16 cellular contexts compared by ENCODE assay signal in the genomic region with DNA sequence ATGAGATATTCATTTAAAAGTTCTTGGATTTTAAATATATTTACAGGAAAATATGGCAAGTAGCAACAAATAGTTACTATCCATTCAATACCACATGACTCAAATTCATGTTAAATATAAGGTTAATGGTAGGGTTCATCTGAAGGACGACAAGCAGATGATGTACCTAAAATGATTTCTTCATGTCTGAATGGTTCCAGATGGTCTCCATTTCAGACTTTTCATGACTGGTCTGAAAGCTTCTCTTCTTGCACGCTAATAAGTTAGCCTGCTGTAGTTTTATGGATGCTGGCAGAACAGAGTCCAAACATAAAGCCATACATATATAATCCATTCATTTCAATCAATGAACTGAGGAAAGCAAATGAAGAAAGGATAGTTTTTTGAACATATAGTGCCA.
DNase-seq lines count a peak whose midpoint lies in the region; ATAC-seq and TF ChIP-seq lines count a peak whose summit lies in the region.
"Had no signal": no experiment of that assay in that cellular context is flagged by ENCODE, and none has a peak within 500 bp of the region (broad histone marks: within the 10 kb centered on the region; RNA-seq: fewer than 3 reads in every experiment).

No MANE protein-coding gene starts in this region.

- no peak for TF ChIP-seq CTCF in osteoblast (IDR thresholded peaks at IDR 0.05; ENCODE audit: extremely low read depth, low read depth, low read length)

- H3K27me3 ChIP-seq in BLaER1 treated with 17β-estradiol and CSF1 and Interleukin-3, amounts not matched to agents 10 nM and 100 nM = no peaks in the 10 kb centered on the region
- H3K27me3 ChIP-seq in osteoblast (ENCODE audit: insufficient read depth, low read length) = no peaks in the 10 kb centered on the region
- H3K27me3 ChIP-seq: breast epithelium, dorsolateral prefrontal cortex, right lobe of liver, suprapubic skin had no signal

- intact Hi-C loops in Right ventricle myocardium inferior (cut with DNase I) = loop anchor here (1.0 kb wide), 1 partner anchor 10 kb away; no protein-coding TSS in a partner anchor

- H3K36me3 ChIP-seq in BLaER1 treated with 17β-estradiol and CSF1 and Interleukin-3, amounts not matched to agents 10 nM and 100 nM = no peaks in the 10 kb centered on the region
- no peaks in the 10 kb centered on the region for H3K36me3 ChIP-seq in osteoblast (ENCODE audit: insufficient read depth, low read length)
- H3K36me3 ChIP-seq: breast epithelium, right lobe of liver, suprapubic skin had no signal

- H3K4me3 ChIP-seq in BLaER1 treated with 17β-estradiol and CSF1 and Interleukin-3, amounts not matched to agents 10 nM and 100 nM = peak overlapping the region in 1 of 10 experiments; percentile 6; a peak in 1 of 20 replicates
- no peak overlapping the region for H3K4me3 ChIP-seq in osteoblast (ENCODE audit: insufficient read depth, low read length)
- H3K4me3 ChIP-seq: right lobe of liver had no signal

- H3K9me3 ChIP-seq in BLaER1 treated with 17β-estradiol and CSF1 and Interleukin-3, amounts not matched to agents 10 nM and 100 nM (replicated peaks in 1 of 11) = no peaks in the 10 kb centered on the region
- no peaks in the 10 kb centered on the region for H3K9me3 ChIP-seq in osteoblast (ENCODE audit: low read depth, low read length)
- H3K9me3 ChIP-seq: breast epithelium, right lobe of liver, suprapubic skin had no signal

- no peaks in the 10 kb centered on the region for H4K20me1 ChIP-seq in BLaER1 treated with 17β-estradiol and CSF1 and Interleukin-3, amounts not matched to agents 10 nM and 100 nM
- no peaks in the 10 kb centered on the region for H4K20me1 ChIP-seq in osteoblast (ENCODE audit: insufficient read depth, low read length)

- DNase-seq in NCI-H69 (lab: John Stamatoyannopoulos, UW) = peak; percentile 82
- peak; percentile 17 for DNase-seq in fibroblast of the conjunctiva (ENCODE audit: low read depth)
- no peak for DNase-seq in ACHN
- no peak for DNase-seq in osteoblast (ENCODE audit: insufficient read length, low spot score, missing footprints)
- DNase-seq in Right ventricle myocardium inferior (ENCODE audit: missing footprints) = no peak
- DNase-seq: activated CD4-positive, alpha-beta T cell treated with anti-CD3 and anti-CD28 coated beads, Interleukin-2, amount 50 U/mL, for 1 hour; activated T-cell treated with anti-CD3 and anti-CD28 coated beads, Interleukin-2, amount 50 U/mL, for 24 hours; dorsolateral prefrontal cortex; NCI-H2227 treated with DMSO at 0.1 percent for 48 hours; occipital lobe; right lobe of liver had no signal

- H2AFZ ChIP-seq in osteoblast (ENCODE audit: low read length) = no peak overlapping the region

- H3K4me1 ChIP-seq in BLaER1 treated with 17β-estradiol and CSF1 and Interleukin-3, amounts not matched to agents 10 nM and 100 nM = peaks cover 14 to 23% (median 17%) of the 10 kb centered on the region in 10 experiments
- H3K4me1 ChIP-seq in osteoblast (ENCODE audit: insufficient read depth, low read length) = no peaks in the 10 kb centered on the region
- H3K4me1 ChIP-seq: breast epithelium, right lobe of liver, suprapubic skin had no signal

- H3K27ac ChIP-seq in BLaER1 treated with 17β-estradiol and CSF1 and Interleukin-3, amounts not matched to agents 10 nM and 100 nM = peak overlapping the region; percentile 23 to 79 (median 73); a peak in 21 of 22 replicates
- no peak overlapping the region for H3K27ac ChIP-seq in osteoblast (ENCODE audit: low read depth, low read length)
- H3K27ac ChIP-seq: breast epithelium, dorsolateral prefrontal cortex, right lobe of liver, suprapubic skin had no signal

- in situ Hi-C loops in ACHN (cut with HindIII; ENCODE audit: low pct_ligation_motif_present, low pct_unique_long_range_greater_than_20kb, low sequenced_read_pairs) = no loop called here

- H3K9ac ChIP-seq in BLaER1 treated with 17β-estradiol and CSF1 and Interleukin-3, amounts not matched to agents 10 nM and 100 nM = peak overlapping the region in 6 of 11 experiments; percentile 2 to 70 (median 42); a peak in 8 of 22 replicates

- no peaks in the 10 kb centered on the region for H3K79me2 ChIP-seq in osteoblast (ENCODE audit: insufficient read depth, low read length)

- ATAC-seq in GM21786 (IDR thresholded peaks at IDR 0.05; ENCODE audit: unreplicated experiment) (peak; percentile 5), Right ventricle myocardium inferior (no peak), GM19467 (IDR thresholded peaks at IDR 0.05; ENCODE audit: unreplicated experiment) (no peak)

- H3K4me2 ChIP-seq in BLaER1 treated with 17β-estradiol and CSF1 and Interleukin-3, amounts not matched to agents 10 nM and 100 nM = peak overlapping the region; percentile 51 to 77 (median 64)
- no peak overlapping the region for H3K4me2 ChIP-seq in osteoblast (ENCODE audit: insufficient read depth, low read length)

Comparison
In these comparisons a context has a peak if more than half of its experiments do, and no peak if none do; other contexts are left out.
1. DNase-seq: peak in NCI-H69 (single experiment) and fibroblast of the conjunctiva (single experiment); none in ACHN (single experiment), osteoblast (single experiment) and Right ventricle myocardium inferior (single experiment).